In genomic region chr10:103192089-103192450, GRCh38 we compare ENCODE assay signal across 8 cellular contexts. TPM values are rescaled to one million over a fixed set of nuclear protein-coding genes. Genes with fewer than 3 reads are reported as not detected.
DNase-seq lines count a peak whose midpoint lies in the region; ATAC-seq, FAIRE-seq and TF ChIP-seq lines count a peak whose summit lies in the region.

No MANE protein-coding gene starts in this region.

- POLR2A ChIA-PET in K562 (lab: Yijun Ruan, JAX): interaction anchor here (0.6 to 1.8 kb wide), 7 partner anchors 8 to 72 kb away, joined by 3 to 10 read pairs (median 3); no protein-coding TSS in a partner anchor
- POLR2A ChIA-PET in HepG2 (lab: Yijun Ruan, JAX): interaction anchor here (0.7 to 4.5 kb wide), 17 partner anchors 10 to 478 kb away, joined by 3 to 65 read pairs (median 6); partner anchors contain the start of genes ARL3, CNNM2 and SFXN2

- FAIRE-seq in K562 (lab: Jason Lieb, UNC) (no peak), HepG2 (lab: Jason Lieb, UNC) (no peak)

- TF ChIP-seq POLR2A in K562 (conservative IDR thresholded peaks at IDR 0.05): no peak
- TF ChIP-seq POLR2A in HepG2 (IDR thresholded peaks at IDR 0.05; ENCODE audit: insufficient read depth in 1 of 2, low read depth in 2 of 2, low read length in 2 of 2): no peak
- no peak for TF ChIP-seq POLR2A in testis (IDR thresholded peaks at IDR 0.05)

- H3K9me3 ChIP-seq in K562 (replicated peaks; ENCODE audit: control insufficient read depth, insufficient read depth, low read depth, low read length): no peaks in the 10 kb centered on the region
- no peaks in the 10 kb centered on the region for H3K9me3 ChIP-seq in HepG2 (ENCODE audit: low read length)
- no peaks in the 10 kb centered on the region for H3K9me3 ChIP-seq in testis

- H3K27me3 ChIP-seq in GM06990 (replicated peaks; ENCODE audit: control insufficient read depth, insufficient read depth, low read length) (no peaks in the 10 kb centered on the region), K562 (ENCODE audit: control insufficient read depth in 2 of 2, insufficient read depth in 2 of 2, low read length in 2 of 2) (no peaks in the 10 kb centered on the region), HepG2 (ENCODE audit: control insufficient read depth in 1 of 2, insufficient read depth in 2 of 2, low read length in 2 of 2) (no peaks in the 10 kb centered on the region; a peak in 1 of 5 replicates), testis (no peaks in the 10 kb centered on the region)

- 3% methylated on average over 13 of the region's 14 CpGs for WGBS in K562 (ENCODE audit: insufficient coverage, low coverage, missing lambda C conversion rate)
- WGBS in HepG2 (ENCODE audit: low lambda C conversion rate): under 1% methylated on average over 13 of the region's 14 CpGs
- 1 to 2% methylated on average over 13 to 14 of the region's 14 CpGs for WGBS in testis, 2 donors

- CTCF ChIA-PET in K562 (lab: Yijun Ruan, JAX; ENCODE audit: low intra/inter-chr PET ratio): no interaction called here
- CTCF ChIA-PET in HepG2 (lab: Yijun Ruan, JAX; ENCODE audit: low intra/inter-chr PET ratio, low total read pairs): no interaction called here

- TF ChIP-seq RAD21 in K562 (CRISPR knock-in tag; conservative IDR thresholded peaks at IDR 0.05 in 1 of 2, IDR thresholded peaks at IDR 0.05 in 1 of 2): no peak
- TF ChIP-seq RAD21 in HepG2 (CRISPR knock-in tag; IDR thresholded peaks at IDR 0.05): no peak

- no peaks in the 10 kb centered on the region for H4K20me1 ChIP-seq in K562 (replicated peaks; ENCODE audit: control insufficient read depth, insufficient read depth, low read length)
- H4K20me1 ChIP-seq in HepG2 (ENCODE audit: insufficient read depth, low read length): 0 out of 2 replicates have a peak, but pooled peaks cover 3% of the 10 kb centered on the region

- no peaks in the 10 kb centered on the region for H3K36me3 ChIP-seq in GM06990 (ENCODE audit: control insufficient read depth, insufficient read depth, low read length)
- peaks cover 4% of the 10 kb centered on the region; the same call in 1 of the 3 replicates for H3K36me3 ChIP-seq in K562 (ENCODE audit: control insufficient read depth, insufficient read depth, low read length)
- H3K36me3 ChIP-seq in HepG2 (replicated peaks in 1 of 2; ENCODE audit: control insufficient read depth in 1 of 2, insufficient read depth in 2 of 2, low read length in 2 of 2): peaks cover 0 to 5% of the 10 kb centered on the region in 2 experiments; a peak in 1 of 5 replicates
- no peaks in the 10 kb centered on the region for H3K36me3 ChIP-seq in testis (ENCODE audit: low read depth, missing control alignments)

- peak overlapping the region; percentile 92 for H3K4me3 ChIP-seq in GM06990 (replicated peaks; ENCODE audit: low read depth, low read length)
- H3K4me3 ChIP-seq in Jurkat, Clone E6-1 (ENCODE audit: low read length): peak overlapping the region; percentile 71
- H3K4me3 ChIP-seq in K562: peak overlapping the region; percentile 96
- peak overlapping the region; percentile 82 to 98 (median 85) for H3K4me3 ChIP-seq in HepG2 (replicated peaks in 1 of 3; ENCODE audit: insufficient read depth in 1 of 3, low read depth in 2 of 3, low read length in 3 of 3)
- peak overlapping the region; percentile 98 to 99 for H3K4me3 ChIP-seq in testis

- TF ChIP-seq EP300 in K562 (IDR thresholded peaks at IDR 0.05; ENCODE audit: low read length) (no peak), HepG2 (IDR thresholded peaks at IDR 0.05; ENCODE audit: low read depth in 2 of 2, low read length in 2 of 2) (no peak), HepG2 (CRISPR knock-in tag; IDR thresholded peaks at IDR 0.05; ENCODE audit: borderline replicate concordance) (no peak)

- H3K27ac ChIP-seq in K562 (ENCODE audit: extremely low read depth, low read depth, low read length) (peak overlapping the region; percentile 95), HepG2 (ENCODE audit: extremely low read length, insufficient read depth, low read length) (peak overlapping the region; percentile 93), testis (peak overlapping the region; percentile 95 to 98)

- H3K9ac ChIP-seq in K562 (ENCODE audit: insufficient read depth in 1 of 2, low read depth in 2 of 2, low read length in 2 of 2) (peak overlapping the region; percentile 88 to 97), HepG2 (ENCODE audit: insufficient read depth, low read depth, low read length) (peak overlapping the region; percentile 98)

- TF ChIP-seq CTCF in GM06990 (IDR thresholded peaks at IDR 0.05; ENCODE audit: insufficient read depth, low read length, poor library complexity, severe bottlenecking) (no peak), K562 (IDR thresholded peaks at IDR 0.05 in 2 of 3, conservative IDR thresholded peaks at IDR 0.05 in 1 of 3; ENCODE audit: insufficient read depth in 2 of 3, low read depth in 1 of 3, low read length in 3 of 3) (no peak), HepG2 (CRISPR knock-in tag; IDR thresholded peaks at IDR 0.05) (no peak), testis (IDR thresholded peaks at IDR 0.05) (no peak)

- no peak for DNase-seq in GM06990 (ENCODE audit: extremely low read depth, insufficient read length)
- no peak for DNase-seq in Jurkat, Clone E6-1 (ENCODE audit: low read depth, low spot score)
- peak; percentile 18 to 24 (median 20) for DNase-seq in K562 (ENCODE audit: extremely low read depth in 1 of 4, low spot score in 3 of 4)
- no peak for DNase-seq in HepG2 (ENCODE audit: low spot score)
- DNase-seq in testis: peak; percentile 45
- DNase-seq in NCI-H2171 (lab: John Stamatoyannopoulos, UW): no peak

- ATAC-seq in K562 (peak; percentile 39), HepG2 (peak; percentile 16), HG03439 (IDR thresholded peaks at IDR 0.05; ENCODE audit: unreplicated experiment) (no peak), GM18519 (IDR thresholded peaks at IDR 0.05; ENCODE audit: low FRiP score, unreplicated experiment) (no peak)

- peak overlapping the region; percentile 91 for H2AFZ ChIP-seq in K562 (ENCODE audit: low read depth, low read length)
- H2AFZ ChIP-seq in HepG2 (ENCODE audit: low read length): no peak overlapping the region

- H3K4me2 ChIP-seq in K562 (ENCODE audit: insufficient read depth, low read length): peak overlapping the region; percentile 87
- peak overlapping the region; percentile 74 for H3K4me2 ChIP-seq in HepG2 (ENCODE audit: low read depth, low read length)

- intact Hi-C loops in K562 (cut with micrococcal nuclease): loop anchor here (2.0 kb wide), 1 partner anchor 53 kb away; the partner anchor contains the start of gene RPEL1
- intact Hi-C loops in HepG2 (cut with micrococcal nuclease; ENCODE audit: unreplicated experiment): loop anchor here (2.0 kb wide), 3 partner anchors 39 to 53 kb away; partner anchors contain the start of gene RPEL1
- intact Hi-C loops in testis (cut with DNase I; ENCODE audit: low total_unique reads): no loop called here

- H3K9me1 ChIP-seq in K562 (ENCODE audit: control insufficient read depth, insufficient read depth, low read length): no peaks in the 10 kb centered on the region

- peaks cover 52% of the 10 kb centered on the region for H3K79me2 ChIP-seq in K562 (ENCODE audit: control insufficient read depth, insufficient read depth, low read length)
- H3K79me2 ChIP-seq in HepG2 (ENCODE audit: insufficient read depth, low read length): peaks cover 54% of the 10 kb centered on the region

- in situ Hi-C loops in K562 (cut with MboI): no loop called here
- in situ Hi-C loops in HepG2 (cut with HindIII; ENCODE audit: extremely low pct_ligation_motif_present, low pct_unique_long_range_greater_than_20kb): no loop called here

- BruUV-seq in K562 (replicated peaks; lab: Mats Ljungman, UMichigan) (no TSS peak), HepG2 (replicated peaks; lab: Mats Ljungman, UMichigan) (TSS peak; percentile 78)

- H3K4me1 ChIP-seq in K562 (replicated peaks in 1 of 2; ENCODE audit: control insufficient read depth in 2 of 2, insufficient read depth in 2 of 2, low read length in 2 of 2) (peaks cover 13 to 18% of the 10 kb centered on the region in 2 experiments), HepG2 (ENCODE audit: insufficient read depth, low read length) (peaks cover 68% of the 10 kb centered on the region), testis (peaks cover 37% of the 10 kb centered on the region)

RNA-seq across cellular contexts. Expression of gene NT5C2, which starts 1.0 kb away (rescaled TPM):
- 52.2 TPM for polyA plus RNA-seq in Jurkat, Clone E6-1 (2012; ENCODE audit: insufficient read depth, insufficient read length)
- 32.3 and 110 TPM in 2 replicates for total RNA-seq in K562 (2011; cell fraction: chromatin; rRNA removed; ENCODE audit: low replicate concordance)
- total RNA-seq in K562 (2011; cell fraction: nucleolus; rRNA removed): 13.5 and 23.3 TPM in 2 replicates
- total RNA-seq in K562 (2011; cell fraction: nucleoplasm; rRNA removed): 39.7 and 56.5 TPM in 2 replicates
- total RNA-seq in K562 (2014; rRNA removed): 26.5 and 26.7 TPM in 2 replicates
- 26.7 and 28.1 TPM in 2 replicates for total RNA-seq in K562 (2014; rRNA removed; fragmentation: Illumina TruSeq; extraction: Trizol)
- 34.4 and 40.1 TPM in 2 replicates for total RNA-seq in K562 (2015; rRNA removed; fragmentation: Illumina TruSeq; extraction: Trizol)
- 24.3 and 27.7 TPM in 2 replicates for total RNA-seq in K562 (2021)
- 28.5 and 45.2 TPM in 2 replicates for polyA plus RNA-seq in K562 (2011; rRNA removed)
- 16.2 and 23.4 TPM in 2 replicates for polyA plus RNA-seq in K562 (2011; cell fraction: cytosol; rRNA removed)
- 34.0 and 36.8 TPM in 2 replicates for polyA plus RNA-seq in K562 (2011; cell fraction: nucleus; rRNA removed)
- 30.9 and 45.5 TPM in 2 replicates for polyA plus RNA-seq in K562 (2012)
- polyA plus RNA-seq in K562 (2014; fragmentation: Illumina TruSeq; extraction: Trizol): 30.0 and 37.7 TPM in 2 replicates
- 10 to 100 TPM; 11.3 to 29.4 TPM for polyA plus RNA-seq in K562 (2014; fragmentation: Nextera tagmentation; extraction: Ambion mirVana)
- 25.3 and 30.0 TPM in 2 replicates for polyA plus RNA-seq in K562 (2014; rRNA removed)
- polyA minus RNA-seq in K562 (2011; rRNA and poly(A)+ RNA removed): 29.3 and 33.8 TPM in 2 replicates
- 11.8 and 15.6 TPM in 2 replicates for polyA minus RNA-seq in K562 (2011; cell fraction: cytosol; rRNA and poly(A)+ RNA removed)
- 21.3 and 33.0 TPM in 2 replicates for polyA minus RNA-seq in K562 (2011; cell fraction: nucleus; rRNA and poly(A)+ RNA removed)
- 40.6 and 51.5 TPM in 2 replicates for total RNA-seq in HepG2 (2016; rRNA removed; fragmentation: Illumina TruSeq; extraction: Trizol)
- total RNA-seq in HepG2 (2016; cell fraction: cytosol; rRNA removed; fragmentation: Illumina TruSeq; extraction: Trizol; ENCODE audit: low read depth): 14.0 and 14.6 TPM in 2 replicates
- 41.6 and 53.9 TPM in 2 replicates for total RNA-seq in HepG2 (2016; cell fraction: insoluble cytoplasmic fraction; rRNA removed; fragmentation: Illumina TruSeq; extraction: Trizol)
- 20.7 and 21.7 TPM in 2 replicates for total RNA-seq in HepG2 (2016; cell fraction: membrane; rRNA removed; fragmentation: Illumina TruSeq; extraction: Trizol)
- 45.1 and 47.6 TPM in 2 replicates for total RNA-seq in HepG2 (2016; cell fraction: nucleus; rRNA removed; fragmentation: Illumina TruSeq; extraction: Trizol)
- 53.3 and 55.2 TPM in 2 replicates for polyA plus RNA-seq in HepG2 (2011; rRNA removed)
- 31.0 and 44.8 TPM in 2 replicates for polyA plus RNA-seq in HepG2 (2011; cell fraction: cytosol; rRNA removed)
- polyA plus RNA-seq in HepG2 (2011; cell fraction: nucleus; rRNA removed): 26.5 and 38.0 TPM in 2 replicates
- polyA plus RNA-seq in HepG2 (2012): 47.1 and 62.0 TPM in 2 replicates
- 4.3 and 4.4 TPM in 2 replicates for polyA plus RNA-seq in HepG2 (2016; cell fraction: cytosol; fragmentation: Illumina TruSeq; extraction: Trizol; ENCODE audit: low read depth)
- polyA plus RNA-seq in HepG2 (2016; cell fraction: insoluble cytoplasmic fraction; fragmentation: Illumina TruSeq; extraction: Trizol; ENCODE audit: low read depth): 49.2 and 49.9 TPM in 2 replicates
- polyA plus RNA-seq in HepG2 (2016; cell fraction: membrane; fragmentation: Illumina TruSeq; extraction: Trizol; ENCODE audit: low read depth): 12.7 and 13.5 TPM in 2 replicates
- 51.3 and 57.2 TPM in 2 replicates for polyA plus RNA-seq in HepG2 (2016; cell fraction: nucleus; fragmentation: Illumina TruSeq; extraction: Trizol; ENCODE audit: insufficient read depth, low read depth)
- polyA minus RNA-seq in HepG2 (2011; rRNA and poly(A)+ RNA removed; ENCODE audit: low replicate concordance): 48.0 and 50.4 TPM in 2 replicates
- 38.7 and 41.0 TPM in 2 replicates for polyA minus RNA-seq in HepG2 (2011; cell fraction: cytosol; rRNA and poly(A)+ RNA removed)
- 71.3 and 106 TPM in 2 replicates for polyA minus RNA-seq in HepG2 (2011; cell fraction: nucleus; rRNA and poly(A)+ RNA removed)
- 100 to 1,000 TPM; 105 to 114 TPM for total RNA-seq in testis
- 125 TPM for polyA plus RNA-seq in testis (ENCODE audit: insufficient read depth, low read depth, low replicate concordance)

RNA-seq across cellular contexts. Expression of gene RPEL1, which starts 53.6 kb away (rescaled TPM):
- polyA plus RNA-seq in Jurkat, Clone E6-1 (2012; ENCODE audit: insufficient read depth, insufficient read length): not detected
- not detected in 2 replicates for total RNA-seq in K562 (2011; cell fraction: chromatin; rRNA removed; ENCODE audit: low replicate concordance)
- not detected in 2 replicates for total RNA-seq in K562 (2011; cell fraction: nucleolus; rRNA removed)
- total RNA-seq in K562 (2011; cell fraction: nucleoplasm; rRNA removed): not detected in 2 replicates
- total RNA-seq in K562 (2014; rRNA removed) (0.04 TPM in 1 of 2 replicates, not detected in the other), K562 (2014; rRNA removed; fragmentation: Illumina TruSeq; extraction: Trizol) (0.07 and 0.10 TPM in 2 replicates), K562 (2015; rRNA removed; fragmentation: Illumina TruSeq; extraction: Trizol) (not detected in 2 replicates), K562 (2021) (0.07 and 0.09 TPM in 2 replicates), HepG2 (2016; rRNA removed; fragmentation: Illumina TruSeq; extraction: Trizol) (0.04 and 0.10 TPM in 2 replicates), testis (not detected)
- polyA plus RNA-seq in K562 (2011; rRNA removed) (0.14 and 0.15 TPM in 2 replicates), K562 (2014; fragmentation: Illumina TruSeq; extraction: Trizol) (0.07 TPM in 1 of 2 replicates, not detected in the other), K562 (2014; fragmentation: Nextera tagmentation; extraction: Ambion mirVana) (under 1 TPM; 0.04 to 0.06 TPM), K562 (2014; rRNA removed) (not detected in 2 replicates), HepG2 (2011; rRNA removed) (0.07 and 0.10 TPM in 2 replicates), testis (ENCODE audit: insufficient read depth, low read depth, low replicate concordance) (not detected)
- 0.06 and 0.13 TPM in 2 replicates for polyA plus RNA-seq in K562 (2011; cell fraction: cytosol; rRNA removed)
- 0.08 and 0.09 TPM in 2 replicates for polyA plus RNA-seq in K562 (2011; cell fraction: nucleus; rRNA removed)
- polyA plus RNA-seq in K562 (2012): 0.09 TPM in 1 of 2 replicates, not detected in the other
- polyA minus RNA-seq in K562 (2011; rRNA and poly(A)+ RNA removed): 0.09 and 0.11 TPM in 2 replicates
- not detected in 2 replicates for polyA minus RNA-seq in K562 (2011; cell fraction: cytosol; rRNA and poly(A)+ RNA removed)
- polyA minus RNA-seq in K562 (2011; cell fraction: nucleus; rRNA and poly(A)+ RNA removed): not detected in 2 replicates
- not detected in 2 replicates for total RNA-seq in HepG2 (2016; cell fraction: cytosol; rRNA removed; fragmentation: Illumina TruSeq; extraction: Trizol; ENCODE audit: low read depth)
- 0.04 TPM in 1 of 2 replicates, not detected in the other for total RNA-seq in HepG2 (2016; cell fraction: insoluble cytoplasmic fraction; rRNA removed; fragmentation: Illumina TruSeq; extraction: Trizol)
- total RNA-seq in HepG2 (2016; cell fraction: membrane; rRNA removed; fragmentation: Illumina TruSeq; extraction: Trizol): not detected in 2 replicates
- total RNA-seq in HepG2 (2016; cell fraction: nucleus; rRNA removed; fragmentation: Illumina TruSeq; extraction: Trizol): not detected in 2 replicates
- polyA plus RNA-seq in HepG2 (2011; cell fraction: cytosol; rRNA removed): 0.10 and 0.23 TPM in 2 replicates
- 0.10 and 0.14 TPM in 2 replicates for polyA plus RNA-seq in HepG2 (2011; cell fraction: nucleus; rRNA removed)
- polyA plus RNA-seq in HepG2 (2012): 0.20 and 0.24 TPM in 2 replicates
- not detected in 2 replicates for polyA plus RNA-seq in HepG2 (2016; cell fraction: cytosol; fragmentation: Illumina TruSeq; extraction: Trizol; ENCODE audit: low read depth)
- polyA plus RNA-seq in HepG2 (2016; cell fraction: insoluble cytoplasmic fraction; fragmentation: Illumina TruSeq; extraction: Trizol; ENCODE audit: low read depth): 0.19 TPM in 1 of 2 replicates, not detected in the other
- polyA plus RNA-seq in HepG2 (2016; cell fraction: membrane; fragmentation: Illumina TruSeq; extraction: Trizol; ENCODE audit: low read depth): not detected in 2 replicates
- not detected in 2 replicates for polyA plus RNA-seq in HepG2 (2016; cell fraction: nucleus; fragmentation: Illumina TruSeq; extraction: Trizol; ENCODE audit: insufficient read depth, low read depth)
- 0.20 and 0.37 TPM in 2 replicates for polyA minus RNA-seq in HepG2 (2011; rRNA and poly(A)+ RNA removed; ENCODE audit: low replicate concordance)
- not detected in 2 replicates for polyA minus RNA-seq in HepG2 (2011; cell fraction: cytosol; rRNA and poly(A)+ RNA removed)
- not detected in 2 replicates for polyA minus RNA-seq in HepG2 (2011; cell fraction: nucleus; rRNA and poly(A)+ RNA removed)

Comparison
In these comparisons a context has a peak if more than half of its experiments do, and no peak if none do; other contexts are left out.
1. DNase-seq: peak in K562 (4 of 4) and testis (single experiment); none in GM06990 (single experiment), Jurkat, Clone E6-1 (single experiment), HepG2 (single experiment) and NCI-H2171 (single experiment).
2. ATAC-seq: peak in K562 (single experiment) and HepG2 (single experiment); none in HG03439 (single experiment) and GM18519 (single experiment).
3. Peak in every context shown above with its lines, with median percentiles within 50 percentile points of each other: H3K4me3 ChIP-seq and H3K27ac ChIP-seq.